ENCODE assay signal across 12 cellular contexts in genomic region chr6:4280721-4281120, GRCh38.
A peak's percentile ranks its signal among the peaks of the same experiment; 100 is the strongest.
DNase-seq lines count a peak whose midpoint lies in the region; ATAC-seq and TF ChIP-seq lines count a peak whose summit lies in the region.
"Had no signal": no experiment of that assay in that cellular context is flagged by ENCODE, and none has a peak within 500 bp of the region (broad histone marks: within the 10 kb centered on the region; RNA-seq: fewer than 3 reads in every experiment).

No MANE protein-coding gene starts in this region.

- peaks cover 52% of the 10 kb centered on the region for H3K27me3 Mint-ChIP-seq in T-helper 17 cell

- H3K4me3 ChIP-seq in SJSA1: no peak overlapping the region
- no peak overlapping the region for H3K4me3 ChIP-seq in fibroblast of the aortic adventitia (ENCODE audit: low read depth, low read length)
- no peak overlapping the region for H3K4me3 ChIP-seq in upper lobe of right lung

- H3K36me3 Mint-ChIP-seq in T-helper 17 cell (ENCODE audit: low read depth): peaks cover 7% of the 10 kb centered on the region

- ATAC-seq in Right ventricle myocardium superior (ENCODE audit: poor library complexity) (peak; percentile 18), upper lobe of right lung (peak; percentile 65), T-helper 17 cell (no peak), left colon (no peak), GM21381 (IDR thresholded peaks at IDR 0.05; ENCODE audit: unreplicated experiment) (no peak)

- TF ChIP-seq CTCF in fibroblast of the aortic adventitia (IDR thresholded peaks at IDR 0.05; ENCODE audit: insufficient read depth, low read length): no peak
- no peak for TF ChIP-seq CTCF in upper lobe of right lung (IDR thresholded peaks at IDR 0.05)

- H3K27me3 ChIP-seq in SJSA1 (replicated peaks): peaks cover 6% of the 10 kb centered on the region
- peaks cover 5% of the 10 kb centered on the region for H3K27me3 ChIP-seq in upper lobe of right lung

- H3K27ac ChIP-seq in SJSA1 (no peak overlapping the region), upper lobe of right lung (no peak overlapping the region)
- H3K27ac ChIP-seq: esophagus muscularis mucosa, HL-60 had no signal

- H3K27ac Mint-ChIP-seq in T-helper 17 cell: no peak overlapping the region

- H3K36me3 ChIP-seq in SJSA1: no peaks in the 10 kb centered on the region
- no peaks in the 10 kb centered on the region for H3K36me3 ChIP-seq in upper lobe of right lung
- H3K36me3 ChIP-seq: esophagus muscularis mucosa had no signal

- DNase-seq in Right ventricle myocardium superior (no peak), cardiac septum (ENCODE audit: low spot score) (no peak), SJSA1 (ENCODE audit: low read depth in 1 of 2, low spot score in 2 of 2) (peak; percentile 57 to 65), fibroblast of the aortic adventitia (ENCODE audit: low read depth) (peak; percentile 86), upper lobe of right lung (no peak), T-helper 17 cell (no peak), left colon (no peak)
- DNase-seq: activated effector memory CD4-positive, alpha-beta T cell treated with anti-CD3 and anti-CD28 coated beads, Interleukin-2, amount 50 U/mL, for 16 hours; NCI-H345 had no signal

- peaks cover 5% of the 10 kb centered on the region for H3K4me1 Mint-ChIP-seq in T-helper 17 cell

- H3K9me3 ChIP-seq in SJSA1 (replicated peaks): no peaks in the 10 kb centered on the region
- H3K9me3 ChIP-seq in upper lobe of right lung: no peaks in the 10 kb centered on the region
- H3K9me3 ChIP-seq in T-helper 17 cell (ENCODE audit: control insufficient read depth, low read length, poor library complexity, severe bottlenecking): no peaks in the 10 kb centered on the region
- H3K9me3 ChIP-seq: esophagus muscularis mucosa had no signal

- intact Hi-C loops in Right ventricle myocardium superior (cut with DNase I): no loop called here
- intact Hi-C loops in cardiac septum (cut with DNase I): no loop called here
- intact Hi-C loops in upper lobe of right lung (cut with DNase I): no loop called here
- intact Hi-C loops in left colon (cut with DNase I, micrococcal nuclease): no loop called here

- no peak overlapping the region for H3K4me3 Mint-ChIP-seq in T-helper 17 cell

- H3K4me1 ChIP-seq in SJSA1 (replicated peaks) (peaks cover 10% of the 10 kb centered on the region; the same call in 1 of the 2 replicates), upper lobe of right lung (no peaks in the 10 kb centered on the region)

Comparison
In these comparisons a context has a peak if more than half of its experiments do, and no peak if none do; other contexts are left out.
1. ATAC-seq: peak in Right ventricle myocardium superior (single experiment) and upper lobe of right lung (single experiment); none in T-helper 17 cell (single experiment), left colon (single experiment) and GM21381 (single experiment).
2. DNase-seq: peak in SJSA1 (2 of 2) and fibroblast of the aortic adventitia (single experiment); none in Right ventricle myocardium superior (single experiment), cardiac septum (single experiment), upper lobe of right lung (single experiment), T-helper 17 cell (0 of 3) and left colon (0 of 2).